8 cellular contexts compared by ENCODE assay signal in genomic region chr16:21952793-21953540, GRCh38. TPM values are rescaled to one million over a fixed set of nuclear protein-coding genes. Genes with fewer than 3 reads are reported as not detected.
DNase-seq lines count a peak whose midpoint lies in the region; ATAC-seq and TF ChIP-seq lines count a peak whose summit lies in the region.

TSS of gene UQCRC2 (plus strand) at chr16:21953361. CDS start at chr16:21953424, 63 bp downstream.

- in situ Hi-C loops in KBM-7 (cut with MboI; ENCODE audit: low pct_unique_long_range_greater_than_20kb, low sequenced_read_pairs), result no loop called here

- DNase-seq in DMS53 treated with DMSO at 0.1 percent for 48 hours (lab: John Stamatoyannopoulos, UW; ENCODE audit: unreplicated experiment) (peak; percentile 96), KBM-7 (peak; percentile 95), PC-9 (peak; percentile 91 to 92)
- peak; percentile 83 for DNase-seq in activated T-cell treated with anti-CD3 and anti-CD28 coated beads, Interleukin-2, amount 50 U/mL, for 1 hour
- peak; percentile 89 for DNase-seq in stimulated activated CD8-positive, alpha-beta memory T cell treated with anti-CD3 and anti-CD28 coated beads, Interleukin-4, amount 100 ng/mL, for 48 hours

- H3K4me1 ChIP-seq in PC-9 (replicated peaks; ENCODE audit: insufficient read depth) (peaks cover 14% of the 10 kb centered on the region), esophagus (ENCODE audit: control insufficient read depth in 2 of 2, insufficient read depth in 2 of 2, low read length in 1 of 2) (peaks cover 0 to 3% of the 10 kb centered on the region in 2 donors), mucosa of stomach (ENCODE audit: control insufficient read depth, insufficient read depth, low read length) (peaks cover 11% of the 10 kb centered on the region)

- H3K4me2 ChIP-seq in PC-9, result peak within 1 kb of the TSS; percentile 97

- H3K4me3 ChIP-seq in PC-9 (peak within 1 kb of the TSS; percentile 90), esophagus (ENCODE audit: low read depth in 1 of 2, low read length in 2 of 2) (peak within 1 kb of the TSS; percentile 79 to 99), mucosa of stomach (ENCODE audit: low read length) (peak within 1 kb of the TSS; percentile 73)

- H3K9ac ChIP-seq in mucosa of stomach (ENCODE audit: low read length), result peak within 1 kb of the TSS; percentile 94

- intact Hi-C loops in PC-9 (cut with micrococcal nuclease; ENCODE audit: unreplicated experiment), result loop anchor here (1.0 to 2.0 kb wide), 2 partner anchors 235 to 344 kb away; partner anchors contain the start of gene POLR3E

- no peaks in the 10 kb centered on the region for H3K27me3 ChIP-seq in PC-9 (ENCODE audit: insufficient read depth, low read depth)
- H3K27me3 ChIP-seq in esophagus (ENCODE audit: control insufficient read depth in 1 of 2, insufficient read depth in 2 of 2, low read length in 2 of 2), result no peaks in the 10 kb centered on the region
- H3K27me3 ChIP-seq in mucosa of stomach (ENCODE audit: control insufficient read depth, insufficient read depth, low read length), result no peaks in the 10 kb centered on the region

- peaks cover 9% of the 10 kb centered on the region; the same call in 1 of the 2 replicates for H3F3A ChIP-seq in PC-9 (ENCODE audit: insufficient read depth, low read depth)

- peaks cover 10% of the 10 kb centered on the region for H4K20me1 ChIP-seq in PC-9 (ENCODE audit: insufficient read depth)

- H2AFZ ChIP-seq in PC-9, result peak within 1 kb of the TSS; percentile 79

- POLR2A ChIA-PET in PC-9 (lab: Charles Lee; ENCODE audit: unreplicated experiment), result interaction anchor here (0.6 to 1.0 kb wide), 4 partner anchors 125 to 247 kb away, joined by 3 to 7 read pairs (median 6); no protein-coding TSS in a partner anchor

- CTCF ChIA-PET in PC-9 (lab: Charles Lee), result interaction anchor here (1.9 kb wide), 1 partner anchor 235 kb away, joined by 4 read pairs; no protein-coding TSS in a partner anchor

- H3K79me2 ChIP-seq in PC-9 (ENCODE audit: low read depth), result peaks cover 64% of the 10 kb centered on the region

- H3K9me2 ChIP-seq in PC-9 (ENCODE audit: insufficient read depth), result no peaks in the 10 kb centered on the region

- BruUV-seq in PC-9 (replicated peaks; lab: Mats Ljungman, UMichigan), result no TSS peak

- whole genome bisulfite sequencing in esophagus, 2 donors, result 0% methylated on average over 41 of the region's 41 CpGs

- H3K36me3 ChIP-seq in PC-9 (ENCODE audit: low read depth) (peaks cover 13% of the 10 kb centered on the region; the same call in 1 of the 2 replicates), esophagus (ENCODE audit: control insufficient read depth in 2 of 2, insufficient read depth in 2 of 2, low read length in 1 of 2) (peaks cover 2 to 5% of the 10 kb centered on the region in 2 donors), mucosa of stomach (ENCODE audit: control insufficient read depth, insufficient read depth, low read length) (no peaks in the 10 kb centered on the region)

- TF ChIP-seq CTCF in PC-9 (conservative IDR thresholded peaks at IDR 0.05), result no peak

- peak within 1 kb of the TSS; percentile 94 for H3K27ac ChIP-seq in PC-9
- peak within 1 kb of the TSS; percentile 91 to 98 for H3K27ac ChIP-seq in esophagus (ENCODE audit: low read depth in 2 of 2, low read length in 1 of 2)

- peak; percentile 84 for ATAC-seq in GM21723 (IDR thresholded peaks at IDR 0.05; ENCODE audit: unreplicated experiment)

- no peaks in the 10 kb centered on the region for H3K9me3 ChIP-seq in PC-9 (ENCODE audit: insufficient read depth, low read depth)
- H3K9me3 ChIP-seq in esophagus (ENCODE audit: control insufficient read depth in 2 of 2, insufficient read depth in 1 of 2, low read depth in 1 of 2, low read length in 1 of 2), result no peaks in the 10 kb centered on the region
- no peaks in the 10 kb centered on the region for H3K9me3 ChIP-seq in mucosa of stomach (ENCODE audit: control insufficient read depth, low read length)

RNA-seq across cellular contexts. Expression of gene UQCRC2, which starts in this region (rescaled TPM):
- 195 and 299 TPM in 2 replicates for total RNA-seq in PC-9 (2021)
- 100 to 1,000 TPM in 1 of 2 donors, 10 to 100 TPM in 1; 65.4 to 139 TPM for polyA plus RNA-seq in esophagus

Comparison
In these comparisons a context has a peak if more than half of its experiments do, and no peak if none do; other contexts are left out.
1. Peak in every context shown above with its lines: DNase-seq, ATAC-seq, H3K4me3 ChIP-seq and H3K27ac ChIP-seq.